16 cellular contexts compared by ENCODE assay signal in the genomic region with DNA sequence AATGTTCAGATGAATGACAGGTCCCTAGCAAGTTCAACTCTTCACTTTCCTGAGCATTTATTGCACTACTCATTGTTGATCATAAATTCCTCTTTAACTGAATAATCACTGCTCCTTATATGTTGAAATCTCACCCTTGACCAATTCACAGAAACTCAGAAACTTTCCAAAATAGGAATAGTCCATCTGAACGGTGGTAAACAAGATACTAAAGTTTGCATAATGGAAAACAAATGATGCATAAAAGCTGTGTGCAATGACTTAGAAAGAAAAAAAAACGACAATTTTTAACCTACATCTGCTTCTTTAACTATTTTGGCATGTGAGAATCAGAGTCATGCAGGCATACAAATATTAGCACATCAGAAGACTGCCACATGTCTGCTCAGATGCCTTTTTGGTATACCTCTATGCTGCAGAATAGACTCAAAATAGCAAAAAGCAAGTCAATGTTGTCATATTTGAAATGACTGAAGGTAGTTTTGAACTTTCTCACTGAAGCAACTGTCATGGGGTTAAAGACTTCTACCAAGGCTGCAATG. TPM values are rescaled to one million over a fixed set of nuclear protein-coding genes. Genes with fewer than 3 reads are reported as not detected.
DNase-seq lines count a peak whose midpoint lies in the region; ATAC-seq, FAIRE-seq and TF ChIP-seq lines count a peak whose summit lies in the region.
"Had no signal": no experiment of that assay in that cellular context is flagged by ENCODE, and none has a peak within 500 bp of the region (broad histone marks: within the 10 kb centered on the region; RNA-seq: fewer than 3 reads in every experiment).

No MANE protein-coding gene starts in this region.

- peaks cover 8% of the 10 kb centered on the region; the same call in 1 of the 2 replicates for H3K9me3 ChIP-seq in OCI-LY1 (ENCODE audit: low read length)
- peaks cover 8% of the 10 kb centered on the region; the same call in 1 of the 2 replicates for H3K9me3 ChIP-seq in HepG2 (ENCODE audit: low read length)
- H3K9me3 ChIP-seq in heart right ventricle: peaks cover 0 to 16% (median 6%) of the 10 kb centered on the region in 11 donors

- H3K4me2 ChIP-seq in OCI-LY1 (ENCODE audit: low read length) (peak overlapping the region; percentile 21), HepG2 (ENCODE audit: low read depth, low read length) (no peak overlapping the region)

- H2AFZ ChIP-seq in OCI-LY1 (ENCODE audit: low read length): no peak overlapping the region
- no peak overlapping the region for H2AFZ ChIP-seq in HepG2 (ENCODE audit: low read length)

- H3K9me3 Mint-ChIP-seq in CD14-positive monocyte: peaks cover 2 to 18% (median 8%) of the 10 kb centered on the region in 7 donors

- WGBS in HepG2 (ENCODE audit: low lambda C conversion rate): 0% methylated on average over 2 of the region's 2 CpGs
- WGBS in heart right ventricle, 2 donors: 56 to 61% methylated on average over 2 of the region's 2 CpGs

- H3K36me3 Mint-ChIP-seq in CD14-positive monocyte: no peaks in the 10 kb centered on the region

- FAIRE-seq in GM12891 (lab: Jason Lieb, UNC): peak; percentile 94
- no peak for FAIRE-seq in HepG2 (lab: Jason Lieb, UNC)
- FAIRE-seq: endothelial cell of umbilical vein had no signal

- peaks cover 12% of the 10 kb centered on the region for H3F3A ChIP-seq in OCI-LY1 (ENCODE audit: insufficient read depth, low read length)

- TF ChIP-seq POLR2A in GM12891 (IDR thresholded peaks at IDR 0.05; ENCODE audit: low read depth, low read length): no peak
- TF ChIP-seq POLR2A in HepG2 (IDR thresholded peaks at IDR 0.05; ENCODE audit: insufficient read depth in 1 of 2, low read depth in 2 of 2, low read length in 2 of 2): no peak

- H3K9ac ChIP-seq in OCI-LY1 (ENCODE audit: low read length) (peak overlapping the region; percentile 54), HepG2 (ENCODE audit: insufficient read depth, low read depth, low read length) (no peak overlapping the region)

- H3K27ac ChIP-seq in OCI-LY1 (ENCODE audit: low read depth, low read length, poor library complexity, severe bottlenecking): peak overlapping the region; percentile 95
- H3K27ac ChIP-seq in HepG2 (ENCODE audit: extremely low read length, insufficient read depth, low read length): no peak overlapping the region
- no peak overlapping the region for H3K27ac ChIP-seq in heart right ventricle
- H3K27ac ChIP-seq: left lung had no signal

- no peak for TF ChIP-seq RAD21 in HepG2 (CRISPR knock-in tag; IDR thresholded peaks at IDR 0.05)

- H3K36me3 ChIP-seq in OCI-LY1 (ENCODE audit: insufficient read depth, low read length) (0 out of 2 replicates have a peak, but pooled peaks cover 4% of the 10 kb centered on the region), HepG2 (replicated peaks in 1 of 2; ENCODE audit: control insufficient read depth in 1 of 2, insufficient read depth in 2 of 2, low read length in 2 of 2) (no peaks in the 10 kb centered on the region), heart right ventricle (no peaks in the 10 kb centered on the region)
- H3K36me3 ChIP-seq: left lung had no signal

- TF ChIP-seq CTCF in OCI-LY1 (IDR thresholded peaks at IDR 0.05; ENCODE audit: low read length): no peak
- TF ChIP-seq CTCF in HepG2 (CRISPR knock-in tag; IDR thresholded peaks at IDR 0.05): no peak
- TF ChIP-seq CTCF in heart right ventricle (IDR thresholded peaks at IDR 0.05): no peak
- TF ChIP-seq CTCF in CD14-positive monocyte (IDR thresholded peaks at IDR 0.05): no peak

- BruUV-seq in HepG2 (replicated peaks; lab: Mats Ljungman, UMichigan): no TSS peak

- H3K27me3 ChIP-seq in OCI-LY1 (ENCODE audit: insufficient read depth, low read length): no peaks in the 10 kb centered on the region
- H3K27me3 ChIP-seq in HepG2 (ENCODE audit: control insufficient read depth in 1 of 2, insufficient read depth in 2 of 2, low read length in 2 of 2): no peaks in the 10 kb centered on the region
- no peaks in the 10 kb centered on the region for H3K27me3 ChIP-seq in heart right ventricle
- H3K27me3 ChIP-seq: left lung had no signal

- in situ Hi-C loops in HepG2 (cut with HindIII; ENCODE audit: extremely low pct_ligation_motif_present, low pct_unique_long_range_greater_than_20kb): no loop called here

- H3K79me2 ChIP-seq in OCI-LY1 (ENCODE audit: insufficient read depth, low read length): no peaks in the 10 kb centered on the region
- no peaks in the 10 kb centered on the region for H3K79me2 ChIP-seq in HepG2 (ENCODE audit: insufficient read depth, low read length)

- TF ChIP-seq EP300 in HepG2 (IDR thresholded peaks at IDR 0.05; ENCODE audit: low read depth in 2 of 2, low read length in 2 of 2): no peak
- TF ChIP-seq EP300 in HepG2 (CRISPR knock-in tag; IDR thresholded peaks at IDR 0.05; ENCODE audit: borderline replicate concordance): no peak

- H4K20me1 ChIP-seq in OCI-LY1 (ENCODE audit: insufficient read depth, low read length) (no peaks in the 10 kb centered on the region), HepG2 (ENCODE audit: insufficient read depth, low read length) (no peaks in the 10 kb centered on the region)

- no peaks in the 10 kb centered on the region for H3K9me2 ChIP-seq in OCI-LY1 (ENCODE audit: low read depth, low read length)

- H3K4me1 ChIP-seq in OCI-LY1 (ENCODE audit: insufficient read depth, low read length, severe bottlenecking) (peaks cover 70% of the 10 kb centered on the region), HepG2 (ENCODE audit: insufficient read depth, low read length) (no peaks in the 10 kb centered on the region), heart right ventricle (no peaks in the 10 kb centered on the region)
- H3K4me1 ChIP-seq: left lung had no signal

- no peaks in the 10 kb centered on the region for H3K27me3 Mint-ChIP-seq in CD14-positive monocyte (ENCODE audit: low read depth in 3 of 3)

- ATAC-seq in GM19452 (IDR thresholded peaks at IDR 0.05; ENCODE audit: unreplicated experiment) (peak; percentile 88), HG02970 (IDR thresholded peaks at IDR 0.05; ENCODE audit: low FRiP score, unreplicated experiment) (peak; percentile 69), HepG2 (no peak), heart right ventricle (no peak)
- ATAC-seq: left lung had no signal

- POLR2A ChIA-PET in HepG2 (lab: Yijun Ruan, JAX): no interaction called here

- intact Hi-C loops in HepG2 (cut with micrococcal nuclease; ENCODE audit: unreplicated experiment): no loop called here
- intact Hi-C loops in heart right ventricle (cut with DNase I): no loop called here
- intact Hi-C loops in CD14-positive monocyte (cut with micrococcal nuclease): no loop called here

- DNase-seq in GM12891 (ENCODE audit: insufficient read length, low spot score) (peak; percentile 13), HepG2 (ENCODE audit: low spot score) (no peak), heart right ventricle (no peak), CD14-positive monocyte (ENCODE audit: low spot score) (no peak), OCI-M1 (lab: John Stamatoyannopoulos, UW) (no peak)
- DNase-seq: activated CD4-positive, alpha-beta T cell treated with anti-CD3 and anti-CD28 coated beads, Interleukin-2, amount 50 U/mL, for 4 hours; amniotic stem cell; C1 segment of cervical spinal cord; left lung; MM.1S; retina had no signal

- no peak overlapping the region for H3K4me3 Mint-ChIP-seq in CD14-positive monocyte

- no peak overlapping the region for H3K27ac Mint-ChIP-seq in CD14-positive monocyte

- CTCF ChIA-PET in HepG2 (lab: Yijun Ruan, JAX; ENCODE audit: low intra/inter-chr PET ratio, low total read pairs): no interaction called here

- H3K4me1 Mint-ChIP-seq in CD14-positive monocyte: no peaks in the 10 kb centered on the region

- H3K4me3 ChIP-seq in OCI-LY1 (ENCODE audit: low read depth, low read length, poor library complexity, severe bottlenecking) (no peak overlapping the region), HepG2 (replicated peaks in 1 of 3; ENCODE audit: insufficient read depth in 1 of 3, low read depth in 2 of 3, low read length in 3 of 3) (no peak overlapping the region), heart right ventricle (no peak overlapping the region)
- H3K4me3 ChIP-seq: left lung had no signal

TF ChIP-seq in GM12891, 5 proteins besides CTCF, POLR2A, EP300 and RAD21:
- TF ChIP-seq POU2F2 (IDR thresholded peaks at IDR 0.05; ENCODE audit: low read depth, low read length) (0 out of 2 replicates have a peak, but pooled peaks have one; percentile 46), TAF1 (IDR thresholded peaks at IDR 0.05; ENCODE audit: low read depth, low read length) (no peak)

TF ChIP-seq in HepG2, 621 proteins besides CTCF, POLR2A, EP300 and RAD21 (continues in another document):
- TF ChIP-seq ZMYM3 (CRISPR knock-in tag; IDR thresholded peaks at IDR 0.05): no peak

RNA-seq across cellular contexts. Expression of gene SLC10A2, which starts 34.8 kb away (rescaled TPM):
- not detected for polyA plus RNA-seq in GM12891 (2012; ENCODE audit: low read depth, missing spikeins)
- total RNA-seq in HepG2 (2016; rRNA removed; fragmentation: Illumina TruSeq; extraction: Trizol) (not detected in 2 replicates), heart right ventricle (not detected)
- total RNA-seq in HepG2 (2016; cell fraction: cytosol; rRNA removed; fragmentation: Illumina TruSeq; extraction: Trizol; ENCODE audit: low read depth): not detected in 2 replicates
- not detected in 2 replicates for total RNA-seq in HepG2 (2016; cell fraction: insoluble cytoplasmic fraction; rRNA removed; fragmentation: Illumina TruSeq; extraction: Trizol)
- total RNA-seq in HepG2 (2016; cell fraction: membrane; rRNA removed; fragmentation: Illumina TruSeq; extraction: Trizol): not detected in 2 replicates
- total RNA-seq in HepG2 (2016; cell fraction: nucleus; rRNA removed; fragmentation: Illumina TruSeq; extraction: Trizol): not detected in 2 replicates
- polyA plus RNA-seq in HepG2 (2011; rRNA removed) (not detected in 2 replicates), heart right ventricle (not detected), CD14-positive monocyte (not detected)
- not detected in 2 replicates for polyA plus RNA-seq in HepG2 (2011; cell fraction: cytosol; rRNA removed)
- not detected in 2 replicates for polyA plus RNA-seq in HepG2 (2011; cell fraction: nucleus; rRNA removed)
- polyA plus RNA-seq in HepG2 (2012): not detected in 2 replicates
- polyA plus RNA-seq in HepG2 (2016; cell fraction: cytosol; fragmentation: Illumina TruSeq; extraction: Trizol; ENCODE audit: low read depth): not detected in 2 replicates
- polyA plus RNA-seq in HepG2 (2016; cell fraction: insoluble cytoplasmic fraction; fragmentation: Illumina TruSeq; extraction: Trizol; ENCODE audit: low read depth): not detected in 2 replicates
- polyA plus RNA-seq in HepG2 (2016; cell fraction: membrane; fragmentation: Illumina TruSeq; extraction: Trizol; ENCODE audit: low read depth): not detected in 2 replicates
- not detected in 2 replicates for polyA plus RNA-seq in HepG2 (2016; cell fraction: nucleus; fragmentation: Illumina TruSeq; extraction: Trizol; ENCODE audit: insufficient read depth, low read depth)
- not detected in 2 replicates for polyA minus RNA-seq in HepG2 (2011; rRNA and poly(A)+ RNA removed; ENCODE audit: low replicate concordance)
- polyA minus RNA-seq in HepG2 (2011; cell fraction: cytosol; rRNA and poly(A)+ RNA removed): not detected in 2 replicates
- not detected in 2 replicates for polyA minus RNA-seq in HepG2 (2011; cell fraction: nucleus; rRNA and poly(A)+ RNA removed)
- total RNA-seq: endothelial cell of umbilical vein, left lung, RPMI7951 had no signal
- polyA plus RNA-seq: endothelial cell of umbilical vein had no signal

Comparison
In these comparisons a context has a peak if more than half of its experiments do, and no peak if none do; other contexts are left out.
1. ATAC-seq: peak in GM19452 (single experiment) and HG02970 (single experiment); none in HepG2 (single experiment) and heart right ventricle (0 of 8).